ENCODE assay signal across 8 cellular contexts in genomic region chr2:178072383-178073301, GRCh38. TPM values are rescaled to one million over a fixed set of nuclear protein-coding genes. Genes with fewer than 3 reads are reported as not detected.
A peak's percentile ranks its signal among the peaks of the same experiment; 100 is the strongest.
DNase-seq lines count a peak whose midpoint lies in the region; ATAC-seq and TF ChIP-seq lines count a peak whose summit lies in the region.

Gene PDE11A (minus strand): TSS chr2:178072777. CDS start chr2:178072437, 340 bp downstream.

- H3K36me3 Mint-ChIP-seq in stimulated activated memory B cell treated with anti-CD40 and anti-IgM and Interleukin-4, amounts not matched to agents 10 μg/mL and 1 μg/mL and 100 μg/mL, for 72 hours: no peaks in the 10 kb centered on the region

- H3K27me3 ChIP-seq in AG04450 (ENCODE audit: control insufficient read depth, insufficient read depth, low read length): peaks cover 10% of the 10 kb centered on the region
- H3K27me3 ChIP-seq in Loucy (ENCODE audit: insufficient read depth, low read length, poor library complexity, severe bottlenecking): no peaks in the 10 kb centered on the region
- H3K27me3 ChIP-seq in mammary epithelial cell (ENCODE audit: insufficient read depth, low read length): no peaks in the 10 kb centered on the region
- no peaks in the 10 kb centered on the region for H3K27me3 ChIP-seq in skeletal muscle tissue (ENCODE audit: control insufficient read depth in 3 of 3, insufficient read depth in 3 of 3, low read length in 3 of 3)

- 4% methylated on average over 35 of the region's 44 CpGs for WGBS in mammary epithelial cell (ENCODE audit: low coverage, missing lambda C conversion rate)

- no peaks in the 10 kb centered on the region for H4K20me1 ChIP-seq in Loucy (ENCODE audit: insufficient read depth, low read length, poor library complexity, severe bottlenecking)
- no peaks in the 10 kb centered on the region for H4K20me1 ChIP-seq in mammary epithelial cell (ENCODE audit: insufficient read depth, low read length)

- H3K79me2 ChIP-seq in Loucy (ENCODE audit: insufficient read depth, low read length) (no peaks in the 10 kb centered on the region), mammary epithelial cell (ENCODE audit: insufficient read depth, low read length) (no peaks in the 10 kb centered on the region)

- H3K9me3 Mint-ChIP-seq in stimulated activated memory B cell treated with anti-CD40 and anti-IgM and Interleukin-4, amounts not matched to agents 10 μg/mL and 1 μg/mL and 100 μg/mL, for 72 hours: no peaks in the 10 kb centered on the region

- H3K4me1 Mint-ChIP-seq in stimulated activated memory B cell treated with anti-CD40 and anti-IgM and Interleukin-4, amounts not matched to agents 10 μg/mL and 1 μg/mL and 100 μg/mL, for 72 hours: peaks cover 10% of the 10 kb centered on the region

- H3K27ac Mint-ChIP-seq in stimulated activated memory B cell treated with anti-CD40 and anti-IgM and Interleukin-4, amounts not matched to agents 10 μg/mL and 1 μg/mL and 100 μg/mL, for 72 hours: no peak within 1 kb of the TSS

- H3K27ac ChIP-seq in AG04450 (ENCODE audit: low read depth, low read length) (no peak within 1 kb of the TSS), mammary epithelial cell (ENCODE audit: insufficient read depth, low read depth, low read length) (peak within 1 kb of the TSS; percentile 2), skeletal muscle tissue (ENCODE audit: low read depth, low read length) (no peak within 1 kb of the TSS)

- no TSS peak for BruUV-seq in mammary epithelial cell (replicated peaks; lab: Mats Ljungman, UMichigan)

- CTCF ChIA-PET in AG04450 (lab: Charles Lee) (interaction anchor here (0.6 to 1.0 kb wide), 2 partner anchors 26 to 60 kb away, joined by 3 to 6 read pairs; no protein-coding TSS in a partner anchor), mammary epithelial cell (lab: Charles Lee; ENCODE audit: low non-redundant PET) (no interaction called here)

- H3K9me3 ChIP-seq in AG04450 (ENCODE audit: control insufficient read depth, insufficient read depth, low read length) (peaks cover 2% of the 10 kb centered on the region; the same call in 1 of the 2 replicates), Loucy (ENCODE audit: insufficient read depth, low read depth, low read length) (no peaks in the 10 kb centered on the region), mammary epithelial cell (replicated peaks; ENCODE audit: insufficient read depth, low read length) (no peaks in the 10 kb centered on the region), skeletal muscle tissue (ENCODE audit: control insufficient read depth in 3 of 3, low read length in 3 of 3) (no peaks in the 10 kb centered on the region)

- H3K4me1 ChIP-seq in Loucy (ENCODE audit: insufficient read depth, low read length, poor library complexity, severe bottlenecking) (peaks cover 28% of the 10 kb centered on the region), mammary epithelial cell (ENCODE audit: insufficient read depth, low read length) (peaks cover 24% of the 10 kb centered on the region), skeletal muscle tissue (ENCODE audit: control insufficient read depth in 3 of 3, insufficient read depth in 3 of 3, low read length in 3 of 3) (peaks cover 7 to 14% (median 12%) of the 10 kb centered on the region in 3 donors)

- H3K9me2 ChIP-seq in Loucy (replicated peaks; ENCODE audit: low read depth, low read length): no peaks in the 10 kb centered on the region

- peak within 1 kb of the TSS; percentile 79 for H3K4me2 ChIP-seq in Loucy (ENCODE audit: low read depth, low read length, poor library complexity, severe bottlenecking)
- peak within 1 kb of the TSS; percentile 86 for H3K4me2 ChIP-seq in mammary epithelial cell (ENCODE audit: insufficient read depth, low read depth, low read length)

- POLR2A ChIA-PET in AG04450 (lab: Yijun Ruan, JAX): no interaction called here

- H3K9ac ChIP-seq in Loucy (ENCODE audit: low read depth, low read length, poor library complexity, severe bottlenecking): peak within 1 kb of the TSS; percentile 35
- H3K9ac ChIP-seq in mammary epithelial cell (ENCODE audit: insufficient read depth, low read length): peak within 1 kb of the TSS; percentile 14
- H3K9ac ChIP-seq in skeletal muscle tissue (ENCODE audit: low read depth in 1 of 3, low read length in 3 of 3): peak within 1 kb of the TSS; percentile 52 to 77 (median 76)

- intact Hi-C loops in mammary epithelial cell (cut with micrococcal nuclease): no loop called here

- DNase-seq in AG04450 (ENCODE audit: low read depth, low spot score): no peak
- peak; percentile 61 for DNase-seq in SK-MEL-5 (ENCODE audit: low read depth, low spot score)
- peak; percentile 80 for DNase-seq in mammary epithelial cell
- DNase-seq in iPS-NIHi11 (ENCODE audit: low spot score): peak; percentile 84

- in situ Hi-C loops in SK-MEL-5 (cut with HindIII; ENCODE audit: low pct_unique_long_range_greater_than_20kb, low sequenced_read_pairs) (no loop called here), mammary epithelial cell (cut with MboI; ENCODE audit: low sequenced_read_pairs in 2 of 2) (no loop called here)

- no peaks in the 10 kb centered on the region for H3F3A ChIP-seq in Loucy (ENCODE audit: low read depth)

- peaks cover 59% of the 10 kb centered on the region for H3K27me3 Mint-ChIP-seq in stimulated activated memory B cell treated with anti-CD40 and anti-IgM and Interleukin-4, amounts not matched to agents 10 μg/mL and 1 μg/mL and 100 μg/mL, for 72 hours

- H2AFZ ChIP-seq in Loucy (ENCODE audit: low read length) (peak within 1 kb of the TSS; percentile 75), mammary epithelial cell (ENCODE audit: low read depth, low read length) (peak within 1 kb of the TSS; percentile 91)

- ATAC-seq in GM19438 (IDR thresholded peaks at IDR 0.05; ENCODE audit: low read depth, unreplicated experiment): peak; percentile 71
- no peak for ATAC-seq in stimulated activated memory B cell treated with anti-CD40 and anti-IgM and Interleukin-4, amounts not matched to agents 10 μg/mL and 1 μg/mL and 100 μg/mL, for 72 hours

- H3K4me3 ChIP-seq in AG04450 (ENCODE audit: low read depth, low read length) (peak within 1 kb of the TSS; percentile 63), Loucy (ENCODE audit: low read length, poor library complexity, severe bottlenecking) (peak within 1 kb of the TSS; percentile 67), mammary epithelial cell (replicated peaks in 1 of 3; ENCODE audit: insufficient read depth in 1 of 3, low read depth in 2 of 3, low read length in 3 of 3) (peak within 1 kb of the TSS; percentile 25 to 52 (median 47)), skeletal muscle tissue (ENCODE audit: low read length in 3 of 3) (peak within 1 kb of the TSS; percentile 54 to 77 (median 76))

- TF ChIP-seq CTCF in AG04450 (IDR thresholded peaks at IDR 0.05; ENCODE audit: low read depth, low read length) (no peak), Loucy (conservative IDR thresholded peaks at IDR 0.05; ENCODE audit: low read length) (no peak), mammary epithelial cell (conservative IDR thresholded peaks at IDR 0.05 in 1 of 2, IDR thresholded peaks at IDR 0.05 in 1 of 2; ENCODE audit: extremely low read depth in 1 of 2, insufficient read depth in 1 of 2, low read depth in 1 of 2, low read length in 2 of 2) (no peak)

- no peak within 1 kb of the TSS for H3K4me3 Mint-ChIP-seq in stimulated activated memory B cell treated with anti-CD40 and anti-IgM and Interleukin-4, amounts not matched to agents 10 μg/mL and 1 μg/mL and 100 μg/mL, for 72 hours

- H3K36me3 ChIP-seq in Loucy (ENCODE audit: insufficient read depth, low read length) (no peaks in the 10 kb centered on the region), mammary epithelial cell (ENCODE audit: insufficient read depth, low read length) (no peaks in the 10 kb centered on the region), skeletal muscle tissue (ENCODE audit: control insufficient read depth in 3 of 3, insufficient read depth in 3 of 3, low read length in 3 of 3) (no peaks in the 10 kb centered on the region)

- dilution Hi-C loops in mammary epithelial cell (cut with HindIII; ENCODE audit: low sequenced_read_pairs): no loop called here

RNA-seq across cellular contexts. Expression of gene PDE11A, which starts in this region (rescaled TPM):
- polyA plus RNA-seq in AG04450 (2011; rRNA removed) (0.02 and 0.24 TPM in 2 replicates), mammary epithelial cell (0.10 TPM)
- polyA minus RNA-seq in AG04450 (2011; rRNA and poly(A)+ RNA removed): 0.09 and 0.18 TPM in 2 replicates
- 1.7 and 2.5 TPM in 2 replicates for total RNA-seq in SK-MEL-5 (2014; rRNA removed; shearing (Covaris generic))
- 0.80 and 1.1 TPM in 2 replicates for polyA plus RNA-seq in SK-MEL-5 (2015; cell fraction: cytosol; rRNA removed)
- polyA plus RNA-seq in SK-MEL-5 (2015; cell fraction: nucleus; rRNA removed): 0.49 and 1.8 TPM in 2 replicates
- total RNA-seq in mammary epithelial cell (under 1 TPM; 0.17 to 0.19 TPM), skeletal muscle tissue (1.0 TPM)
- polyA minus RNA-seq in mammary epithelial cell: not detected

Comparison
In these comparisons a context has a peak if more than half of its experiments do, and no peak if none do; other contexts are left out.
1. Peak in DNase-seq, H3K4me3 ChIP-seq, H3K27ac ChIP-seq, H3K9ac ChIP-seq and H3K4me2 ChIP-seq in mammary epithelial cell; RNA of the gene not detected or under 1 TPM.
2. H3K9ac ChIP-seq: peak in every context shown above with its lines; median percentile 76 in skeletal muscle tissue; 35 in Loucy; 14 in mammary epithelial cell.